1 cellular context compared by ENCODE assay signal in the genomic region with DNA sequence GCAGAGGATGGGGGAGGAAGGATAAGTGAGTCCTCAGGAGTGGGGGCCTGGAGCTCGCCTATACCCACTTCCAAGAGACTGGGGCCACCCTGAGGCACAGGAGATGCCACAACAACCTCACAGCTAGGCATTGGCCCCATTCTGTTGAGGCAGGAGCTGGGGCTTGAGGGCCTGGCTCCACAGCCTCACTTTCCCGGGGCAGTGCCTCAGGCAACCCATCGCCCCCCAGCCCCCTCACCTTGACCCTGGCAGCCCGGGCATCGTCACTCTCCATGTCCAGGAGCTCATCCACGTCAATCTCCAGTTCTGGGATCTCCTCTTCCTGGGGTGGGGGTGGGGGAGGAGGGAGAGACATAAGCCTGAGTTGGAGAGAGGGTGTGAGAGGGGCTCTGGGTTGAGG.
TF ChIP-seq lines count a peak whose summit lies in the region.

No MANE protein-coding gene starts in this region.

TF ChIP-seq in WTC11, 78 proteins besides CTCF, POLR2A, EP300 and RAD21 (continued from another document):
- TF ChIP-seq, protein P1, sequence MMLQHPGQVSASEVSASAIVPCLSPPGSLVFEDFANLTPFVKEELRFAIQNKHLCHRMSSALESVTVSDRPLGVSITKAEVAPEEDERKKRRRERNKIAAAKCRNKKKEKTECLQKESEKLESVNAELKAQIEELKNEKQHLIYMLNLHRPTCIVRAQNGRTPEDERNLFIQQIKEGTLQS (CRISPR knock-in tag; conservative IDR thresholded peaks at IDR 0.05): no peak
- TF ChIP-seq MXD4 (CRISPR knock-in tag; IDR thresholded peaks at IDR 0.05; ENCODE audit: borderline replicate concordance) (no peak), OVOL2 (CRISPR knock-in tag; IDR thresholded peaks at IDR 0.05; ENCODE audit: borderline replicate concordance) (no peak), FOXK1 (CRISPR knock-in tag; IDR thresholded peaks at IDR 0.05) (0 out of 2 replicates have a peak, but pooled peaks have one; percentile 38), HMGA2 (CRISPR knock-in tag; IDR thresholded peaks at IDR 0.05) (no peak)
- TF ChIP-seq, protein P2, sequence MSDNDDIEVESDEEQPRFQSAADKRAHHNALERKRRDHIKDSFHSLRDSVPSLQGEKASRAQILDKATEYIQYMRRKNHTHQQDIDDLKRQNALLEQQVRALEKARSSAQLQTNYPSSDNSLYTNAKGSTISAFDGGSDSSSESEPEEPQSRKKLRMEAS (CRISPR knock-in tag; IDR thresholded peaks at IDR 0.05): no peak
